In the genomic region with DNA sequence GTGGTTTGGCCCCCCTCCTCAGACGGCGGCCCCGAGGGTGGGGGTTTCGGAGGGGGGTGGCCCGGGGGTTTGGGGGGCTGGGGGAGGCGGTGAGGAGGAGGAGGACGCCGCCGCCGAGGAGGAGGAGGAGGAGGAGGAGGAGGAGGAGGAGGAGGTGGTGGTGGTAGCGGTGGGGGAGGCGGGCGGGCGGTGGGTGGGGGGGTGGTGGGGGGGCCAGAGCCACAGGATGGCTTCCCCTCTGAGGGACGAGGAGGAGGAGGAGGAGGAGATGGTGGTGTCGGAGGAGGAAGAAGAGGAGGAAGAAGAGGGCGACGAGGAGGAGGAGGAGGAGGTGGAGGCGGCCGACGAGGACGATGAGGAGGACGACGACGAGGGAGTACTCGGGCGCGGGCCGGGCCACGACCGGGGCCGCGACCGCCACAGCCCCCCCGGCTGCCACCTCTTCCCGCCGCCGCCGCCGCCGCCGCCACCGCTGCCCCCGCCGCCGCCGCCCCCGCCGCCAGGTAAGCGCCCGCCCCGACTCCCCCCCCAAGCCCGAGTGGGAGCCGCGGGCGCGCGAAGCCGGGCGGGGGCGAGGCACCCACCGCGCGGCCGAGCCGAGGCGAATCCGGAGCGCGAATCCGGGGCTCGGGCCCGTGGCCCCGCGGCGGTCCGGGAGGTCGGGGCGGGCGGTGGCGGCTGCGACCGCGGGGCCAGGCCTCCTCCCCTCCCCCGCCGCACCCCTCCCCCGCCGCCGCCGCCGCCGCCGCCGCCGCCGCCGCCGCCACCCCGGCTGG, we compare ENCODE assay signal across 8 cellular contexts. TPM values are rescaled to one million over a fixed set of nuclear protein-coding genes. Genes with fewer than 3 reads are reported as not detected.
DNase-seq lines count a peak whose midpoint lies in the region; ATAC-seq and TF ChIP-seq lines count a peak whose summit lies in the region.

No MANE protein-coding gene starts in this region.

- H3K27ac ChIP-seq in breast epithelium (peak overlapping the region; percentile 95 to 99), testis (peak overlapping the region; percentile 87 to 91)

- H3K36me3 ChIP-seq in breast epithelium (no peaks in the 10 kb centered on the region), testis (ENCODE audit: low read depth, missing control alignments) (no peaks in the 10 kb centered on the region)

- H3K4me1 Mint-ChIP-seq in T-helper 17 cell (peaks cover 12% of the 10 kb centered on the region), mesothelial cell of epicardium (peaks cover 6% of the 10 kb centered on the region)

- H3K4me3 Mint-ChIP-seq in T-helper 17 cell (peak overlapping the region; percentile 87), mesothelial cell of epicardium (peak overlapping the region; percentile 65)

- H3K4me1 ChIP-seq in breast epithelium (peaks cover 9 to 13% of the 10 kb centered on the region in 2 donors), testis (peaks cover 46% of the 10 kb centered on the region)

- TF ChIP-seq CTCF in breast epithelium (IDR thresholded peaks at IDR 0.05) (no peak), mesothelial cell of epicardium (IDR thresholded peaks at IDR 0.05; ENCODE audit: unreplicated experiment) (no peak), testis (IDR thresholded peaks at IDR 0.05) (no peak)

- H3K27me3 Mint-ChIP-seq in T-helper 17 cell (no peaks in the 10 kb centered on the region), mesothelial cell of epicardium (ENCODE audit: low read depth) (no peaks in the 10 kb centered on the region)

- peaks cover 3% of the 10 kb centered on the region for H3K36me3 Mint-ChIP-seq in T-helper 17 cell (ENCODE audit: low read depth)
- no peaks in the 10 kb centered on the region for H3K36me3 Mint-ChIP-seq in mesothelial cell of epicardium

- ATAC-seq in T-helper 17 cell (no peak), GM21786 (IDR thresholded peaks at IDR 0.05; ENCODE audit: unreplicated experiment) (no peak), HG03159 (IDR thresholded peaks at IDR 0.05; ENCODE audit: unreplicated experiment) (no peak)

- TF ChIP-seq POLR2A in breast epithelium (IDR thresholded peaks at IDR 0.05): no peak
- TF ChIP-seq POLR2A in testis (IDR thresholded peaks at IDR 0.05): no peak

- 1 to 2% methylated on average over 28 to 51 of the region's 99 CpGs for WGBS in testis, 2 donors

- H3K27me3 ChIP-seq in breast epithelium: no peaks in the 10 kb centered on the region
- no peaks in the 10 kb centered on the region for H3K27me3 ChIP-seq in testis

- no peak overlapping the region for H3K27ac Mint-ChIP-seq in T-helper 17 cell
- H3K27ac Mint-ChIP-seq in mesothelial cell of epicardium: peak overlapping the region; percentile 74

- peak overlapping the region; percentile 86 to 93 (median 89) for H3K4me3 ChIP-seq in breast epithelium
- peak overlapping the region; percentile 74 to 78 for H3K4me3 ChIP-seq in testis

- DNase-seq in NCI-H1417 (lab: John Stamatoyannopoulos, UW) (peak in 2 of 3 experiments; percentile 18 to 37), NCI-H1417 treated with DMSO at 0.1 percent for 48 hours (lab: John Stamatoyannopoulos, UW) (no peak), T-helper 17 cell (peak; percentile 12 to 41 (median 40)), breast epithelium (ENCODE audit: low spot score in 2 of 2) (no peak), mesothelial cell of epicardium (ENCODE audit: low spot score in 2 of 2, unreplicated experiment in 2 of 2) (no peak), testis (peak; percentile 28)

- H3K9me3 ChIP-seq in T-helper 17 cell (ENCODE audit: control insufficient read depth, low read length, poor library complexity, severe bottlenecking): no peaks in the 10 kb centered on the region
- H3K9me3 ChIP-seq in breast epithelium: no peaks in the 10 kb centered on the region
- no peaks in the 10 kb centered on the region for H3K9me3 ChIP-seq in testis

- H3K9me3 Mint-ChIP-seq in mesothelial cell of epicardium: no peaks in the 10 kb centered on the region

- intact Hi-C loops in breast epithelium (cut with DNase I; ENCODE audit: low total_unique reads) (no loop called here), testis (cut with DNase I; ENCODE audit: low total_unique reads) (no loop called here)

RNA-seq across cellular contexts. Expression of a gene that starts 3.8 kb away (rescaled TPM):
- 100 to 1,000 TPM; 219 TPM for total RNA-seq in T-helper 17 cell
- total RNA-seq in breast epithelium: 10 to 100 TPM; 47.5 to 99.0 (median 90.0) TPM
- 333 to 339 TPM (median 337 TPM) in 3 replicates for total RNA-seq in mesothelial cell of epicardium
- 100 to 1,000 TPM; 111 to 123 TPM for total RNA-seq in testis
- 62.3 TPM for polyA plus RNA-seq in testis (ENCODE audit: insufficient read depth, low read depth, low replicate concordance)

RNA-seq across cellular contexts. Expression of a gene that starts 27.0 kb away (rescaled TPM):
- total RNA-seq in T-helper 17 cell: 10 to 100 TPM in 1 of 2 donors, 1 to 10 TPM in 1; 9.3 to 14.9 TPM
- 10 to 100 TPM in 2 of 3 donors, 1 to 10 TPM in 1; 8.2 to 20.5 (median 13.4) TPM for total RNA-seq in breast epithelium
- 12.5 to 13.0 TPM (median 13.0 TPM) in 3 replicates for total RNA-seq in mesothelial cell of epicardium
- 10 to 100 TPM in 1 of 2 donors, 1 to 10 TPM in 1; 9.9 to 10.1 TPM for total RNA-seq in testis
- polyA plus RNA-seq in testis (ENCODE audit: insufficient read depth, low read depth, low replicate concordance): 12.8 TPM

RNA-seq across cellular contexts. Expression of a gene that starts 27.4 kb away (rescaled TPM):
- total RNA-seq in T-helper 17 cell (10 to 100 TPM; 26.8 to 30.3 TPM), breast epithelium (10 to 100 TPM; 84.7 to 92.4 (median 89.9) TPM), mesothelial cell of epicardium (63.9 to 67.2 TPM (median 66.4 TPM) in 3 replicates), testis (10 to 100 TPM; 72.3 to 83.1 TPM)
- 102 TPM for polyA plus RNA-seq in testis (ENCODE audit: insufficient read depth, low read depth, low replicate concordance)

RNA-seq across cellular contexts. Expression of a gene that starts 29.9 kb away (rescaled TPM):
- 10 to 100 TPM; 31.0 to 31.3 TPM for total RNA-seq in T-helper 17 cell
- total RNA-seq in breast epithelium: 10 to 100 TPM in 1 of 3 donors, 1 to 10 TPM in 2; 4.8 to 21.0 (median 5.7) TPM
- total RNA-seq in mesothelial cell of epicardium: 12.3 to 15.4 TPM (median 15.2 TPM) in 3 replicates
- 1 to 10 TPM; 4.6 to 7.4 TPM for total RNA-seq in testis
- polyA plus RNA-seq in testis (ENCODE audit: insufficient read depth, low read depth, low replicate concordance): 6.8 TPM

RNA-seq across cellular contexts. Expression of a gene that starts 31.3 kb away (rescaled TPM):
- total RNA-seq in T-helper 17 cell: 1 to 10 TPM; 1.4 to 2.3 TPM
- total RNA-seq in breast epithelium: 10 to 100 TPM in 1 of 3 donors, 1 to 10 TPM in 2; 4.6 to 19.5 (median 8.6) TPM
- total RNA-seq in mesothelial cell of epicardium: 3.0 to 3.4 TPM (median 3.1 TPM) in 3 replicates
- total RNA-seq in testis: 10 to 100 TPM; 16.2 to 27.9 TPM
- polyA plus RNA-seq in testis (ENCODE audit: insufficient read depth, low read depth, low replicate concordance): 6.5 TPM

Comparison
In these comparisons a context has a peak if more than half of its experiments do, and no peak if none do; other contexts are left out.
1. DNase-seq: peak in NCI-H1417 (2 of 3), T-helper 17 cell (3 of 3) and testis (single experiment); none in NCI-H1417 treated with DMSO at 0.1 percent for 48 hours (single experiment), breast epithelium (0 of 2) and mesothelial cell of epicardium (0 of 2).